ENCODE assay signal across 13 cellular contexts in the genomic region with DNA sequence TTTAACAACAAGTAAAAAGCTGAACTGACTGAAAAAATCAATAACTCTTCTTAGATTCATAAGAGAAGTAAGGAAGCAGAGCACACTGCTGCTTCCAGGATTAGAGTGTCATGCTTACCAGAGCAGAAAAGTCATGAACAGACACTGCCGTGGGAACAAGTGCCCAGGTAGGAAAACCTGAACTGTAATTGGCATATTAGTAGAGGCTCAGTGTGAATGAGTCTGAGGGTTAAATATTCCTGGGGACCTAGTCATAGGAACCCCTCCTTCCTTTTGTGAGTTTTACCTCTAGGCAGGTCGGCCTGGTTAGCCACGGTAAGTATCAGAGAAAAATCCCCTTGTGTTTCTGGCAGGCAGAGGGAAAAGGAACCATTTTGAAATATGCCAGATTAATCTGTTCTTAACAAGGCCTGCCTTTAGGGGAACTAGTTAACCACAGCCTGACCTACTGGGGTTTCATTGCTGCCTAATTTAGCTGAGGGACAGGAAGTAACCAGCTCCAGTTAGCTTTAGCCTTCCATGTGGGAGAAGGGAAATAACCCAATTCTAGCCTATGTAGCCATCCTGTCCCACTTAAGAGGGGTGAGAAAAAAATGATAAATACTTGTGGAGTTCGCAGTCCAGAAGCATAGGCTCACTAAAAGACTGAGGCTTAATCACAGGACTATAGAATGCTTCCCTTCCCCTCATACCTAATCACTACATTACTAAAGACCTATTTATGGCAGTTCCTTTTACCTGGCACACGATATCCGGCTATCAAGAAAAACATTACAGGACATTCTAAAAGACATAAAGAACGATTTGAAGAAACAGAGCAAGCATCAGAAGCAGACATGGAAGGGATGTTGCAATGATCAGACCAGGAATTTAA. TPM values are rescaled to one million over a fixed set of nuclear protein-coding genes. Genes with fewer than 3 reads are reported as not detected.
DNase-seq lines count a peak whose midpoint lies in the region; ATAC-seq and TF ChIP-seq lines count a peak whose summit lies in the region.
"Had no signal": no experiment of that assay in that cellular context is flagged by ENCODE, and none has a peak within 500 bp of the region (broad histone marks: within the 10 kb centered on the region; RNA-seq: fewer than 3 reads in every experiment).

No MANE protein-coding gene starts in this region.

- H3K27me3 ChIP-seq in WERI-Rb-1 (ENCODE audit: insufficient read depth, low read depth, severe bottlenecking) (no peaks in the 10 kb centered on the region), tibial nerve (no peaks in the 10 kb centered on the region)

- H3K4me3 ChIP-seq in GM12864 (ENCODE audit: low read depth, low read length) = no peak overlapping the region
- no peak overlapping the region for H3K4me3 ChIP-seq in WERI-Rb-1 (ENCODE audit: low read depth, low read length)
- H3K4me3 ChIP-seq in tibial nerve = no peak overlapping the region

- H3K27ac ChIP-seq in WERI-Rb-1 (peak overlapping the region; percentile 32), tibial nerve (no peak overlapping the region)

- ATAC-seq in GM21381 (IDR thresholded peaks at IDR 0.05; ENCODE audit: unreplicated experiment) = peak; percentile 93
- ATAC-seq in HG03354 (IDR thresholded peaks at IDR 0.05; ENCODE audit: poor library complexity, severe bottlenecking, unreplicated experiment) = peak; percentile 93

- H3K36me3 ChIP-seq in WERI-Rb-1 = no peaks in the 10 kb centered on the region
- no peaks in the 10 kb centered on the region for H3K36me3 ChIP-seq in tibial nerve

- TF ChIP-seq EP300 in tibial nerve (IDR thresholded peaks at IDR 0.05) = no peak

- H3K9me3 ChIP-seq in WERI-Rb-1 (ENCODE audit: severe bottlenecking) (no peaks in the 10 kb centered on the region), tibial nerve (peaks cover 0 to 3% (median 0%) of the 10 kb centered on the region in 4 donors)

- peak; percentile 81 for DNase-seq in GM12864 (ENCODE audit: low read depth)
- DNase-seq in WERI-Rb-1 = peak; percentile 30
- no peak for DNase-seq in tibial nerve (ENCODE audit: low spot score in 2 of 2)
- no peak for DNase-seq in activated naive CD4-positive, alpha-beta T cell treated with anti-CD3 and anti-CD28 coated beads, Interleukin-2, amount 50 U/mL, for 16 hours
- no peak for DNase-seq in stimulated activated naive CD4-positive, alpha-beta T cell (lab: John Stamatoyannopoulos, UW)
- DNase-seq in NCI-H1105 treated with DMSO at 0.1 percent for 48 hours (lab: John Stamatoyannopoulos, UW) = no peak
- DNase-seq: activated CD4-positive, alpha-beta T cell treated with anti-CD3 and anti-CD28 coated beads for 48 hours; DND-41; natural killer cell; NCI-H146; stimulated activated CD8-positive, alpha-beta memory T cell treated with anti-CD3 and anti-CD28 coated beads, Interleukin-4, amount 100 ng/mL, for 48 hours had no signal

- no peaks in the 10 kb centered on the region for H3K4me1 ChIP-seq in tibial nerve

- WGBS in tibial nerve, 2 donors = 74 to 77% methylated on average over 7 of the region's 7 CpGs

- no peak for TF ChIP-seq POLR2A in tibial nerve (IDR thresholded peaks at IDR 0.05)

- TF ChIP-seq CTCF in GM12864 (IDR thresholded peaks at IDR 0.05; ENCODE audit: low read depth, low read length, missing control alignments) (no peak), WERI-Rb-1 (IDR thresholded peaks at IDR 0.05; ENCODE audit: low read depth, low read length) (no peak), tibial nerve (IDR thresholded peaks at IDR 0.05) (no peak)

RNA-seq across cellular contexts. Expression of a gene that starts 22.6 kb away (rescaled TPM):
- not detected for total RNA-seq in tibial nerve
- total RNA-seq: natural killer cell had no signal

RNA-seq across cellular contexts. Expression of a gene that starts 36.8 kb away (rescaled TPM):
- total RNA-seq in tibial nerve = 10 to 100 TPM; 20.1 to 27.8 (median 23.2) TPM

Comparison
In these comparisons a context has a peak if more than half of its experiments do, and no peak if none do; other contexts are left out.
1. DNase-seq: peak in GM12864 (single experiment) and WERI-Rb-1 (single experiment); none in tibial nerve (0 of 2), activated naive CD4-positive, alpha-beta T cell treated with anti-CD3 and anti-CD28 coated beads, Interleukin-2, amount 50 U/mL, for 16 hours (single experiment), stimulated activated naive CD4-positive, alpha-beta T cell (0 of 6) and NCI-H1105 treated with DMSO at 0.1 percent for 48 hours (single experiment).